29 cellular contexts compared by ENCODE assay signal in the genomic region with DNA sequence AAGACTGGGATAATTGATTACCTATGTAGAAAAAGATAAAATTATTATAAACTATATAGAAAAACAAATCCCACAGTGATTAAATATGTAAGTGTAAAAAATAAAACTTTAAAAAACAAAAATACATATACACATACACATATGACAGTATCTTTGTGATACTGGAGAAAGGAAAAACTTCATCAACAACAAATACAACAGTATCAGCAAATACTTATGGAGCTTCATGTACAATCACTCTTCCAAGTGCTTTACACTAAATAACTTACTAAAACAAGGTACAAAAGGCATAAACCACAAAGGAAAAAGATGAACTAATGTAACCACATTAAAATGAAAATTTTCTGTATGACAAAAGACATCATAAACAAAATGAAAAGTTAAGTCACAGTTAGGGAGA.
"Had no signal": no experiment of that assay in that cellular context is flagged by ENCODE, and none has a peak within 500 bp of the region (broad histone marks: within the 10 kb centered on the region; RNA-seq: fewer than 3 reads in every experiment).

No MANE protein-coding gene starts in this region.

- H3K27me3 Mint-ChIP-seq: stimulated activated memory B cell treated with anti-CD40 and anti-IgM and Interleukin-4, amounts not matched to agents 10 μg/mL and 1 μg/mL and 100 μg/mL, for 72 hours; stimulated activated naive B cell treated with anti-CD40 and anti-IgM and Interleukin-4, amounts not matched to agents 10 μg/mL and 1 μg/mL and 100 μg/mL, for 72 hours; stimulated activated naive CD8-positive, alpha-beta T cell treated with anti-CD3 and anti-CD28 coated beads, Interleukin-15, amount 100 ng/mL, for 72 hours; stimulated activated naive CD8-positive, alpha-beta T cell treated with anti-CD3 and anti-CD28 coated beads, Interleukin-15, Interleukin-2, amounts not matched to agents 100 ng/mL and 50 ng/mL, for 24 hours; type B pancreatic cell had no signal

- H3K4me3 Mint-ChIP-seq: stimulated activated effector memory CD8-positive, alpha-beta T cell treated with anti-CD3 and anti-CD28 coated beads, Interleukin-12 subunit alpha, Interleukin-12 subunit beta, amount 100 ng/mL, for 72 hours; stimulated activated memory B cell treated with anti-CD40 and anti-IgM and Interleukin-4, amounts not matched to agents 10 μg/mL and 1 μg/mL and 100 μg/mL, for 72 hours; stimulated activated naive B cell treated with anti-CD40 and anti-IgM and Interleukin-4, amounts not matched to agents 10 μg/mL and 1 μg/mL and 100 μg/mL, for 72 hours; stimulated activated naive CD8-positive, alpha-beta T cell treated with anti-CD3 and anti-CD28 coated beads, Interleukin-15, amount 100 ng/mL, for 72 hours; stimulated activated naive CD8-positive, alpha-beta T cell treated with anti-CD3 and anti-CD28 coated beads, Interleukin-15, Interleukin-2, amounts not matched to agents 100 ng/mL and 50 ng/mL, for 24 hours; type B pancreatic cell had no signal

- H3K4me1 Mint-ChIP-seq: stimulated activated effector memory CD8-positive, alpha-beta T cell treated with anti-CD3 and anti-CD28 coated beads, Interleukin-12 subunit alpha, Interleukin-12 subunit beta, amount 100 ng/mL, for 72 hours; stimulated activated memory B cell treated with anti-CD40 and anti-IgM and Interleukin-4, amounts not matched to agents 10 μg/mL and 1 μg/mL and 100 μg/mL, for 72 hours had no signal

- H3K9me3 ChIP-seq: stomach, suprapubic skin, testis, thoracic aorta, thyroid gland, tibial artery, tibial nerve, transverse colon, upper lobe of left lung, upper lobe of right lung, uterus, vagina had no signal

- H3K27ac ChIP-seq: stomach, suprapubic skin, testis, thoracic aorta, thyroid gland, tibial artery, tibial nerve, transverse colon, upper lobe of left lung, upper lobe of right lung, uterus, vagina had no signal

- DNase-seq: stimulated activated CD4-positive, alpha-beta T cell treated with anti-CD3 and anti-CD28 coated beads, Interleukin-2, amount 100 ng/mL, for 48 hours; stimulated activated CD4-positive, alpha-beta T cell treated with anti-CD3 and anti-CD28 coated beads, Interleukin-4, amount 100 ng/mL, for 1 hour; stimulated activated CD4-positive, alpha-beta T cell treated with anti-CD3 and anti-CD28 coated beads, Interleukin-4, amount 100 ng/mL, for 24 hours; stimulated activated CD4-positive, alpha-beta T cell treated with anti-CD3 and anti-CD28 coated beads, Interleukin-4, amount 100 ng/mL, for 4 hours; stimulated activated CD8-positive, alpha-beta memory T cell treated with anti-CD3 and anti-CD28 coated beads, Interleukin-4, amount 100 ng/mL, for 48 hours; stimulated activated naive B cell treated with anti-CD40 and anti-IgM and Interleukin-4, amounts not matched to agents 10 μg/mL and 1 μg/mL and 100 μg/mL, for 72 hours; stimulated activated naive CD4-positive, alpha-beta T cell; stimulated activated naive CD4-positive, alpha-beta T cell treated with Interleukin-2 at 50 U/mL for 16 hours; stimulated activated naive CD8-positive, alpha-beta T cell treated with anti-CD3 and anti-CD28 coated beads, Interleukin-15, amount 100 ng/mL, for 72 hours; stimulated activated naive CD8-positive, alpha-beta T cell treated with anti-CD3 and anti-CD28 coated beads, Interleukin-15, Interleukin-2, amounts not matched to agents 100 U/mL and 50 U/mL, for 24 hours; stomach; substantia nigra; testis; thyroid gland; tibial artery; transverse colon; trophoblast cell; upper lobe of left lung; upper lobe of right lung; uterus had no signal

- H3K36me3 ChIP-seq: uterus had no signal

- H3K4me1 ChIP-seq: stomach, suprapubic skin, testis, thyroid gland, tibial artery, tibial nerve, transverse colon, upper lobe of left lung, upper lobe of right lung, uterus, vagina had no signal

- H3K27me3 ChIP-seq: stomach, suprapubic skin, testis, thyroid gland, tibial artery, transverse colon, upper lobe of left lung, upper lobe of right lung, uterus, vagina had no signal

- H3K4me3 ChIP-seq: stomach, suprapubic skin, testis, thoracic aorta, thyroid gland, tibial artery, tibial nerve, transverse colon, upper lobe of left lung, upper lobe of right lung, uterus, vagina had no signal

- H3K9me3 Mint-ChIP-seq: stimulated activated effector memory CD8-positive, alpha-beta T cell treated with anti-CD3 and anti-CD28 coated beads, Interleukin-12 subunit alpha, Interleukin-12 subunit beta, amount 100 ng/mL, for 72 hours; stimulated activated memory B cell treated with anti-CD40 and anti-IgM and Interleukin-4, amounts not matched to agents 10 μg/mL and 1 μg/mL and 100 μg/mL, for 72 hours; stimulated activated naive B cell treated with anti-CD40 and anti-IgM and Interleukin-4, amounts not matched to agents 10 μg/mL and 1 μg/mL and 100 μg/mL, for 72 hours; stimulated activated naive CD8-positive, alpha-beta T cell treated with anti-CD3 and anti-CD28 coated beads, Interleukin-15, amount 100 ng/mL, for 72 hours; stimulated activated naive CD8-positive, alpha-beta T cell treated with anti-CD3 and anti-CD28 coated beads, Interleukin-15, Interleukin-2, amounts not matched to agents 100 ng/mL and 50 ng/mL, for 24 hours; type B pancreatic cell had no signal

- ATAC-seq: stimulated activated effector memory CD8-positive, alpha-beta T cell treated with anti-CD3 and anti-CD28 coated beads, Interleukin-12 subunit alpha, Interleukin-12 subunit beta, amount 100 ng/mL, for 72 hours; stimulated activated memory B cell treated with anti-CD40 and anti-IgM and Interleukin-4, amounts not matched to agents 10 μg/mL and 1 μg/mL and 100 μg/mL, for 72 hours; stimulated activated naive B cell treated with anti-CD40 and anti-IgM and Interleukin-4, amounts not matched to agents 10 μg/mL and 1 μg/mL and 100 μg/mL, for 72 hours; stimulated activated naive CD8-positive, alpha-beta T cell treated with anti-CD3 and anti-CD28 coated beads, Interleukin-15, amount 100 ng/mL, for 72 hours; stimulated activated naive CD8-positive, alpha-beta T cell treated with anti-CD3 and anti-CD28 coated beads, Interleukin-15, Interleukin-2, amounts not matched to agents 100 U/mL and 50 U/mL, for 24 hours; upper lobe of right lung had no signal

- FAIRE-seq: urothelium cell line had no signal
